ENCODE assay signal across 26 cellular contexts in genomic region chr3:23994247-23994574, GRCh38. TPM values are rescaled to one million over a fixed set of nuclear protein-coding genes. Genes with fewer than 3 reads are reported as not detected.
A peak's percentile ranks its signal among the peaks of the same experiment; 100 is the strongest.
DNase-seq lines count a peak whose midpoint lies in the region; ATAC-seq and TF ChIP-seq lines count a peak whose summit lies in the region.
"Had no signal": no experiment of that assay in that cellular context is flagged by ENCODE, and none has a peak within 500 bp of the region (broad histone marks: within the 10 kb centered on the region; RNA-seq: fewer than 3 reads in every experiment).

No MANE protein-coding gene starts in this region.

- H3K9me3 ChIP-seq in right atrium auricular region (no peaks in the 10 kb centered on the region), aorta (ENCODE audit: control insufficient read depth, low read length) (no peaks in the 10 kb centered on the region)
- H3K9me3 ChIP-seq: body of pancreas, left lung, sigmoid colon, testis, vagina had no signal

- H3K36me3 ChIP-seq in right atrium auricular region (no peaks in the 10 kb centered on the region), aorta (ENCODE audit: control insufficient read depth in 1 of 2, insufficient read depth in 2 of 2, low read length in 1 of 2) (no peaks in the 10 kb centered on the region)
- H3K36me3 ChIP-seq: left lung, sigmoid colon, vagina had no signal

- H3K36me3 Mint-ChIP-seq in nephron (ENCODE audit: low read depth): no peaks in the 10 kb centered on the region
- H3K36me3 Mint-ChIP-seq: stimulated activated naive B cell treated with anti-CD40 and anti-IgM and Interleukin-4, amounts not matched to agents 10 μg/mL and 1 μg/mL and 100 μg/mL, for 72 hours had no signal

- H3K4me3 ChIP-seq in right atrium auricular region: no peak overlapping the region
- no peak overlapping the region for H3K4me3 ChIP-seq in fibroblast of the aortic adventitia (ENCODE audit: low read depth, low read length)
- no peak overlapping the region for H3K4me3 ChIP-seq in aorta (ENCODE audit: low read length in 2 of 2)
- H3K4me3 ChIP-seq: body of pancreas, GM23248, left lung, sigmoid colon, testis, vagina had no signal

- ATAC-seq in Right ventricle myocardium superior (ENCODE audit: poor library complexity) (peak; percentile 65), aorta (ENCODE audit: low FRiP score) (peak; percentile 22), HG03457 (IDR thresholded peaks at IDR 0.05; ENCODE audit: unreplicated experiment) (no peak)
- ATAC-seq: activated CD4-positive, alpha-beta T cell treated with anti-CD3 and anti-CD28 coated beads for 36 hours; body of pancreas; left lung; stimulated activated naive B cell treated with anti-CD40 and anti-IgM and Interleukin-4, amounts not matched to agents 10 μg/mL and 1 μg/mL and 100 μg/mL, for 72 hours had no signal

- peaks cover 58% of the 10 kb centered on the region for H3K4me1 Mint-ChIP-seq in nephron

- TF ChIP-seq CTCF in right atrium auricular region (IDR thresholded peaks at IDR 0.05): no peak
- TF ChIP-seq CTCF in fibroblast of the aortic adventitia (IDR thresholded peaks at IDR 0.05; ENCODE audit: insufficient read depth, low read length): no peak
- TF ChIP-seq CTCF in nephron (IDR thresholded peaks at IDR 0.05; ENCODE audit: unreplicated experiment in 3 of 3): no peak

- H3K27me3 ChIP-seq in right atrium auricular region: no peaks in the 10 kb centered on the region
- H3K27me3 ChIP-seq in aorta (ENCODE audit: control insufficient read depth in 1 of 2, insufficient read depth in 2 of 2, low read length in 1 of 2): no peaks in the 10 kb centered on the region
- H3K27me3 ChIP-seq: body of pancreas, left lung, sigmoid colon, testis, vagina had no signal

- H3K27me3 Mint-ChIP-seq in nephron (ENCODE audit: low read depth): no peaks in the 10 kb centered on the region
- H3K27me3 Mint-ChIP-seq: CD4-positive, alpha-beta T cell; stimulated activated naive B cell treated with anti-CD40 and anti-IgM and Interleukin-4, amounts not matched to agents 10 μg/mL and 1 μg/mL and 100 μg/mL, for 72 hours had no signal

- no peaks in the 10 kb centered on the region for H3K9me3 Mint-ChIP-seq in nephron
- H3K9me3 Mint-ChIP-seq: CD4-positive, alpha-beta T cell; stimulated activated naive B cell treated with anti-CD40 and anti-IgM and Interleukin-4, amounts not matched to agents 10 μg/mL and 1 μg/mL and 100 μg/mL, for 72 hours had no signal

- H3K4me3 Mint-ChIP-seq in nephron: peak overlapping the region in 1 of 3 experiments; percentile 8
- H3K4me3 Mint-ChIP-seq: activated CD4-positive, alpha-beta T cell treated with anti-CD3 and anti-CD28 coated beads for 36 hours; CD4-positive, alpha-beta T cell; stimulated activated naive B cell treated with anti-CD40 and anti-IgM and Interleukin-4, amounts not matched to agents 10 μg/mL and 1 μg/mL and 100 μg/mL, for 72 hours had no signal

- DNase-seq in Right ventricle myocardium superior (no peak), right atrium auricular region (ENCODE audit: low spot score) (no peak), fibroblast of the aortic adventitia (ENCODE audit: low read depth) (peak; percentile 13), aorta (no peak), ACHN (no peak), hepatic stellate cell (ENCODE audit: low spot score) (no peak)
- DNase-seq: activated CD4-positive, alpha-beta T cell treated with anti-CD3 and anti-CD28 coated beads for 36 hours; activated gamma-delta T cell; AML-193; body of pancreas; CD4-positive, alpha-beta T cell; cerebellar nuclear complex; GM23248; IMR-90; left lung; NCI-H2107; SHP77; sigmoid colon; stimulated activated CD4-positive, alpha-beta T cell treated with anti-CD3 and anti-CD28 coated beads, Interleukin-15, amount 100 ng/mL, for 24 hours; stimulated activated naive B cell treated with anti-CD40 and anti-IgM and Interleukin-4, amounts not matched to agents 10 μg/mL and 1 μg/mL and 100 μg/mL, for 72 hours; SW 1271; T-helper 9 cell; testis had no signal

- peaks cover 0 to 27% of the 10 kb centered on the region in 2 donors for H3K4me1 ChIP-seq in right atrium auricular region
- H3K4me1 ChIP-seq in aorta (ENCODE audit: control insufficient read depth in 1 of 2, insufficient read depth in 2 of 2, low read length in 2 of 2): peaks cover 0 to 13% of the 10 kb centered on the region in 2 donors
- H3K4me1 ChIP-seq: body of pancreas, vagina had no signal

- in situ Hi-C loops in ACHN (cut with HindIII; ENCODE audit: low pct_ligation_motif_present, low pct_unique_long_range_greater_than_20kb, low sequenced_read_pairs): no loop called here

- peak overlapping the region in 2 of 3 experiments; percentile 19 to 73 for H3K27ac Mint-ChIP-seq in nephron
- H3K27ac Mint-ChIP-seq: activated CD4-positive, alpha-beta T cell treated with anti-CD3 and anti-CD28 coated beads for 36 hours; CD4-positive, alpha-beta T cell; stimulated activated naive B cell treated with anti-CD40 and anti-IgM and Interleukin-4, amounts not matched to agents 10 μg/mL and 1 μg/mL and 100 μg/mL, for 72 hours had no signal

- intact Hi-C loops in Right ventricle myocardium superior (cut with DNase I): no loop called here
- intact Hi-C loops in aorta (cut with DNase I): loop anchor here in 1 of 2 donors (10.0 kb wide), 1 partner anchor 501 kb away; the partner anchor contains the start of gene THRB

- 15 to 23% methylated on average over 4 of the region's 4 CpGs for WGBS in aorta, 2 donors

- H3K27ac ChIP-seq in right atrium auricular region: no peak overlapping the region
- peak overlapping the region in 1 of 2 donors; percentile 91 for H3K27ac ChIP-seq in aorta (ENCODE audit: low read depth in 1 of 2, low read length in 2 of 2)
- H3K27ac ChIP-seq: body of pancreas, GM23248, left lung, testis, vagina had no signal

RNA-seq across cellular contexts. Expression of gene NR1D2, which starts 49.1 kb away (rescaled TPM):
- total RNA-seq in Right ventricle myocardium superior (47.1 TPM), right atrium auricular region (10 to 100 TPM; 15.8 to 27.7 TPM), fibroblast of the aortic adventitia (ENCODE audit: low replicate concordance) (53.0 and 77.3 TPM in 2 replicates), aorta (10 to 100 TPM; 26.9 to 61.1 TPM)
- 10 to 100 TPM; 16.3 to 18.4 TPM for polyA plus RNA-seq in aorta
